1 cellular context compared by ENCODE assay signal in genomic region chr12:3544296-3544965, GRCh38.
TF ChIP-seq lines count a peak whose summit lies in the region.

No MANE protein-coding gene starts in this region.

TF ChIP-seq in HepG2, 621 proteins besides CTCF, POLR2A, EP300 and RAD21 (continued from another document):
- TF ChIP-seq ZNF691 (CRISPR knock-in tag; IDR thresholded peaks at IDR 0.05; ENCODE audit: borderline replicate concordance, low read depth) (no peak), ATRX (CRISPR knock-in tag; IDR thresholded peaks at IDR 0.05; ENCODE audit: borderline replicate concordance) (no peak), IRF1 (CRISPR knock-in tag; IDR thresholded peaks at IDR 0.05; ENCODE audit: low read depth) (no peak), ZNF749 (CRISPR knock-in tag; IDR thresholded peaks at IDR 0.05; ENCODE audit: borderline replicate concordance) (no peak), IKZF4 (CRISPR knock-in tag; IDR thresholded peaks at IDR 0.05; ENCODE audit: borderline replicate concordance, low read depth, not compliant biosample characterization) (no peak), ZNF652 (CRISPR knock-in tag; IDR thresholded peaks at IDR 0.05; ENCODE audit: borderline replicate concordance, low read depth) (peak; percentile 54; the same call in 1 of the 2 replicates)
